ENCODE assay signal across 8 cellular contexts in genomic region chr17:77427471-77427991, GRCh38.
DNase-seq lines count a peak whose midpoint lies in the region; ATAC-seq and TF ChIP-seq lines count a peak whose summit lies in the region.

No MANE protein-coding gene starts in this region.

- ATAC-seq in naive thymus-derived CD4-positive, alpha-beta T cell, result no peak
- no peak for ATAC-seq in GM18909 (IDR thresholded peaks at IDR 0.05; ENCODE audit: poor library complexity, unreplicated experiment)

- peak; percentile 8 for TF ChIP-seq CTCF in AG10803 (conservative IDR thresholded peaks at IDR 0.05; ENCODE audit: low read length)
- TF ChIP-seq CTCF in epithelial cell of esophagus (IDR thresholded peaks at IDR 0.05; ENCODE audit: insufficient read depth, low read depth, low read length, missing control alignments), result no peak

- CTCF ChIA-PET in naive thymus-derived CD4-positive, alpha-beta T cell (lab: Charles Lee), result interaction anchor here (1.1 to 8.9 kb wide), 14 partner anchors 11 to 98 kb away, joined by 3 to 114 read pairs (median 4); no protein-coding TSS in a partner anchor

- POLR2A ChIA-PET in naive thymus-derived CD4-positive, alpha-beta T cell (lab: Charles Lee), result interaction anchor here (0.8 to 66.9 kb wide), 12 partner anchors 3 to 183 kb away, joined by 3 to 3353 read pairs (median 6); no protein-coding TSS in a partner anchor

- H3K4me3 ChIP-seq in AG10803 (ENCODE audit: low read length) (no peak overlapping the region), epithelial cell of esophagus (ENCODE audit: low read length) (no peak overlapping the region)
- no peak overlapping the region for H3K4me3 ChIP-seq in naive thymus-derived CD4-positive, alpha-beta T cell (ENCODE audit: low read length)

- H3K27ac Mint-ChIP-seq in naive thymus-derived CD4-positive, alpha-beta T cell, result peak overlapping the region; percentile 69 to 96 (median 86)

- H3K27me3 Mint-ChIP-seq in naive thymus-derived CD4-positive, alpha-beta T cell, result no peaks in the 10 kb centered on the region

- peak overlapping the region in 4 of 10 donors; percentile 2 to 62 (median 34) for H3K4me3 Mint-ChIP-seq in naive thymus-derived CD4-positive, alpha-beta T cell

- no peaks in the 10 kb centered on the region for H3K9me3 ChIP-seq in naive thymus-derived CD4-positive, alpha-beta T cell (ENCODE audit: control insufficient read depth in 2 of 3, low read length in 3 of 3)

- H3K36me3 Mint-ChIP-seq in naive thymus-derived CD4-positive, alpha-beta T cell, result peaks cover 0 to 14% (median 0%) of the 10 kb centered on the region in 5 donors

- H3K4me1 Mint-ChIP-seq in naive thymus-derived CD4-positive, alpha-beta T cell, result peaks cover 46 to 93% (median 82%) of the 10 kb centered on the region in 7 donors

- peak overlapping the region; percentile 24 for H3K27ac ChIP-seq in naive thymus-derived CD4-positive, alpha-beta T cell (ENCODE audit: low read depth, low read length)

- no peaks in the 10 kb centered on the region for H3K27me3 ChIP-seq in naive thymus-derived CD4-positive, alpha-beta T cell (ENCODE audit: control insufficient read depth in 2 of 2, insufficient read depth in 2 of 2, low read length in 2 of 2)

- DNase-seq in AG10803 (ENCODE audit: low read depth), result peak; percentile 81
- DNase-seq in NCI-H345 treated with DMSO at 0.1 percent for 48 hours (lab: John Stamatoyannopoulos, UW; ENCODE audit: unreplicated experiment), result peak; percentile 19
- peak; percentile 82 for DNase-seq in epithelial cell of esophagus (ENCODE audit: low read depth)
- DNase-seq in naive thymus-derived CD4-positive, alpha-beta T cell, result no peak
- DNase-seq in DMS53 (lab: John Stamatoyannopoulos, UW), result no peak
- no peak for DNase-seq in NCI-H1436 treated with DMSO at 0.1 percent for 48 hours (lab: John Stamatoyannopoulos, UW)
- DNase-seq in NCI-H187 treated with DMSO at 0.1 percent for 48 hours (lab: John Stamatoyannopoulos, UW), result no peak

- peaks cover 0 to 12% (median 0%) of the 10 kb centered on the region in 3 experiments for H3K36me3 ChIP-seq in naive thymus-derived CD4-positive, alpha-beta T cell (ENCODE audit: control insufficient read depth in 2 of 3, insufficient read depth in 3 of 3, low read length in 3 of 3)

- H3K9me3 Mint-ChIP-seq in naive thymus-derived CD4-positive, alpha-beta T cell, result peaks cover 0 to 3% (median 0%) of the 10 kb centered on the region in 11 donors

- peaks cover 46 to 78% of the 10 kb centered on the region in 2 donors for H3K4me1 ChIP-seq in naive thymus-derived CD4-positive, alpha-beta T cell (ENCODE audit: control insufficient read depth in 2 of 2, insufficient read depth in 2 of 2, low read length in 2 of 2)

- intact Hi-C loops in naive thymus-derived CD4-positive, alpha-beta T cell (cut with micrococcal nuclease), result no loop called here

Comparison
In these comparisons a context has a peak if more than half of its experiments do, and no peak if none do; other contexts are left out.
1. DNase-seq: peak in AG10803 (single experiment), NCI-H345 treated with DMSO at 0.1 percent for 48 hours (single experiment) and epithelial cell of esophagus (single experiment); none in naive thymus-derived CD4-positive, alpha-beta T cell (0 of 9), DMS53 (single experiment), NCI-H1436 treated with DMSO at 0.1 percent for 48 hours (single experiment) and NCI-H187 treated with DMSO at 0.1 percent for 48 hours (single experiment).